10 cellular contexts compared by ENCODE assay signal in genomic region chr4:38523054-38523453, GRCh38.
"Had no signal": no experiment of that assay in that cellular context is flagged by ENCODE, and none has a peak within 500 bp of the region (broad histone marks: within the 10 kb centered on the region; RNA-seq: fewer than 3 reads in every experiment).

No MANE protein-coding gene starts in this region.

- H3K27me3 ChIP-seq: breast epithelium, foreskin keratinocyte, tibial nerve had no signal

- H3K9me3 ChIP-seq: breast epithelium, tibial nerve had no signal

- H3K4me3 ChIP-seq: breast epithelium, smooth muscle cell had no signal

- H3K36me3 ChIP-seq: breast epithelium, tibial nerve, WERI-Rb-1 had no signal

- H3K27ac ChIP-seq: breast epithelium, foreskin keratinocyte, WERI-Rb-1 had no signal

- H3K4me2 ChIP-seq: smooth muscle cell had no signal

- H3K4me1 ChIP-seq: breast epithelium, foreskin keratinocyte, tibial nerve had no signal

- DNase-seq: activated CD4-positive, alpha-beta memory T cell treated with anti-CD3 and anti-CD28 coated beads, Interleukin-2, amount 10 ng/mL, durations not matched to agents 7 days and 5 days; activated CD4-positive, alpha-beta T cell treated with anti-CD3 and anti-CD28 coated beads for 36 hours; activated gamma-delta T cell; activated naive CD8-positive, alpha-beta T cell treated with anti-CD3 and anti-CD28 coated beads for 36 hours; foreskin keratinocyte; T-helper 9 cell; WERI-Rb-1 had no signal
